ENCODE assay signal across 28 cellular contexts in genomic region chr22:48323746-48324145, GRCh38.
"Had no signal": no experiment of that assay in that cellular context is flagged by ENCODE, and none has a peak within 500 bp of the region (broad histone marks: within the 10 kb centered on the region; RNA-seq: fewer than 3 reads in every experiment).

No MANE protein-coding gene starts in this region.

- H3K9me3 Mint-ChIP-seq: natural killer cell had no signal

- H3K36me3 Mint-ChIP-seq: mesothelial cell of epicardium; natural killer cell; neural progenitor cell; stimulated activated memory B cell treated with anti-CD40 and anti-IgM and Interleukin-4, amounts not matched to agents 10 μg/mL and 1 μg/mL and 100 μg/mL, for 72 hours had no signal

- H3K27me3 ChIP-seq: neural progenitor cell, ovary, testis, thyroid gland, transverse colon, uterus had no signal

- ATAC-seq: left colon; natural killer cell; right cardiac atrium; sciatic nerve; stimulated activated memory B cell treated with anti-CD40 and anti-IgM and Interleukin-4, amounts not matched to agents 10 μg/mL and 1 μg/mL and 100 μg/mL, for 72 hours; stimulated activated naive CD8-positive, alpha-beta T cell treated with anti-CD3 and anti-CD28 coated beads, Interleukin-15, amount 100 ng/mL, for 72 hours had no signal

- H3K4me1 Mint-ChIP-seq: natural killer cell; stimulated activated memory B cell treated with anti-CD40 and anti-IgM and Interleukin-4, amounts not matched to agents 10 μg/mL and 1 μg/mL and 100 μg/mL, for 72 hours; stimulated activated naive CD8-positive, alpha-beta T cell treated with anti-CD3 and anti-CD28 coated beads, Interleukin-15, amount 100 ng/mL, for 72 hours had no signal

- H3K9me3 ChIP-seq: ovary, prostate gland, testis, thyroid gland, transverse colon, uterus had no signal

- H3K4me3 Mint-ChIP-seq: mesothelial cell of epicardium; natural killer cell; nephron progenitor cell; neural progenitor cell; stimulated activated memory B cell treated with anti-CD40 and anti-IgM and Interleukin-4, amounts not matched to agents 10 μg/mL and 1 μg/mL and 100 μg/mL, for 72 hours; stimulated activated naive CD8-positive, alpha-beta T cell treated with anti-CD3 and anti-CD28 coated beads, Interleukin-15, amount 100 ng/mL, for 72 hours had no signal

- H3K36me3 ChIP-seq: left ventricle myocardium inferior, neural progenitor cell, ovary, prostate gland, thyroid gland, transverse colon, uterus had no signal

- H3K27ac Mint-ChIP-seq: mesothelial cell of epicardium; naive B cell; natural killer cell; nephron progenitor cell; neural progenitor cell; stimulated activated memory B cell treated with anti-CD40 and anti-IgM and Interleukin-4, amounts not matched to agents 10 μg/mL and 1 μg/mL and 100 μg/mL, for 72 hours had no signal

- H3K4me3 ChIP-seq: left ventricle myocardium inferior, lung, neural progenitor cell, ovary, prostate gland, testis, thyroid gland, transverse colon, uterus had no signal

- DNase-seq: hippocampal formation; left colon; left ventricle myocardium inferior; mesendoderm; naive B cell; natural killer cell; nephron progenitor cell; retina; small intestine; stimulated activated CD4-positive, alpha-beta T cell treated with anti-CD3 and anti-CD28 coated beads, Interleukin-1b, Interleukin-23, amount 100 ng/mL, for 48 hours; stimulated activated CD4-positive, alpha-beta T cell treated with anti-CD3 and anti-CD28 coated beads, Interleukin-2, amount 100 ng/mL, for 48 hours; stimulated activated CD4-positive, alpha-beta T cell treated with anti-CD3 and anti-CD28 coated beads, Interleukin-4, amount 100 ng/mL, for 4 hours; stimulated activated CD8-positive, alpha-beta memory T cell treated with anti-CD3 and anti-CD28 coated beads, Interleukin-4, amount 100 ng/mL, for 48 hours; stimulated activated naive CD4-positive, alpha-beta T cell treated with Interleukin-2 at 50 U/mL for 16 hours; stimulated activated naive CD8-positive, alpha-beta T cell treated with anti-CD3 and anti-CD28 coated beads, Interleukin-15, amount 100 ng/mL, for 72 hours; substantia nigra; testis; thyroid gland; transverse colon; uterus had no signal

- H3K27ac ChIP-seq: left ventricle myocardium inferior, neural progenitor cell, ovary, prostate gland, testis, thyroid gland, transverse colon, uterus had no signal

- H3K4me1 ChIP-seq: left ventricle myocardium inferior, prostate gland, thyroid gland, uterus had no signal
